In genomic region chr6:125114248-125114858, GRCh38 we compare ENCODE assay signal across 8 cellular contexts. TPM values are rescaled to one million over a fixed set of nuclear protein-coding genes. Genes with fewer than 3 reads are reported as not detected.
A peak's percentile ranks its signal among the peaks of the same experiment; 100 is the strongest.
DNase-seq lines count a peak whose midpoint lies in the region; ATAC-seq, FAIRE-seq and TF ChIP-seq lines count a peak whose summit lies in the region.

No MANE protein-coding gene starts in this region.

- ATAC-seq in HG02938 (IDR thresholded peaks at IDR 0.05; ENCODE audit: unreplicated experiment) (peak; percentile 58), GM19324 (IDR thresholded peaks at IDR 0.05; ENCODE audit: low FRiP score, unreplicated experiment) (no peak)

- TF ChIP-seq CTCF in smooth muscle cell (IDR thresholded peaks at IDR 0.05; ENCODE audit: borderline replicate concordance, insufficient read depth, poor library complexity, severe bottlenecking), result peak; percentile 90

- no peaks in the 10 kb centered on the region for H3K27me3 Mint-ChIP-seq in activated T-helper 2 cell treated with anti-CD3 and anti-CD28 coated beads, Interferon-gamma antibody, Interleukin-2, Interleukin-4, amounts not matched to agents 10 μg/mL and 5 μg/mL and 100 μg/mL, durations not matched to agents 14 hours and 24 hours and 36 hours (ENCODE audit: low read depth)

- H3K36me3 Mint-ChIP-seq in activated T-helper 2 cell treated with anti-CD3 and anti-CD28 coated beads, Interferon-gamma antibody, Interleukin-2, Interleukin-4, amounts not matched to agents 10 μg/mL and 5 μg/mL and 100 μg/mL, durations not matched to agents 14 hours and 24 hours and 36 hours (ENCODE audit: low read depth), result peaks cover 11% of the 10 kb centered on the region

- peak; percentile 71 for DNase-seq in ELR (ENCODE audit: low read depth)
- peak; percentile 85 for DNase-seq in NCI-H69 (lab: John Stamatoyannopoulos, UW)
- peak; percentile 14 for DNase-seq in activated T-helper 2 cell treated with anti-CD3 and anti-CD28 coated beads, Interferon-gamma antibody, Interleukin-2, Interleukin-4, amounts not matched to agents 10 μg/mL and 5 μg/mL and 100 μg/mL, durations not matched to agents 14 hours and 24 hours and 36 hours (ENCODE audit: low spot score)
- DNase-seq in head of caudate nucleus, result peak in 40 of 42 donors; percentile 5 to 91 (median 68)
- DNase-seq in smooth muscle cell (lab: John Stamatoyannopoulos, UW; ENCODE audit: unreplicated experiment), result no peak
- no peak for DNase-seq in GM19239 (ENCODE audit: insufficient read length, low spot score)

- no peak overlapping the region for H3K27ac ChIP-seq in smooth muscle cell (ENCODE audit: low read depth)

- no peak overlapping the region for H3K4me3 ChIP-seq in smooth muscle cell

- H3K9ac ChIP-seq in smooth muscle cell (ENCODE audit: low read depth), result no peak overlapping the region

- peaks cover 6% of the 10 kb centered on the region for H3K36me3 ChIP-seq in smooth muscle cell (ENCODE audit: low read depth)

- H3K79me2 ChIP-seq in smooth muscle cell (ENCODE audit: low read depth), result no peaks in the 10 kb centered on the region

- H3F3A ChIP-seq in smooth muscle cell (ENCODE audit: low read depth), result no peaks in the 10 kb centered on the region

- H2AFZ ChIP-seq in smooth muscle cell (ENCODE audit: low read depth), result no peak overlapping the region

- no peaks in the 10 kb centered on the region for H3K4me1 Mint-ChIP-seq in activated T-helper 2 cell treated with anti-CD3 and anti-CD28 coated beads, Interferon-gamma antibody, Interleukin-2, Interleukin-4, amounts not matched to agents 10 μg/mL and 5 μg/mL and 100 μg/mL, durations not matched to agents 14 hours and 24 hours and 36 hours (ENCODE audit: low read depth)

- WGBS in smooth muscle cell (ENCODE audit: low lambda C conversion rate), result 0% methylated on average over 1 of the region's 1 CpG

- no peak overlapping the region for H3K4me2 ChIP-seq in smooth muscle cell

- peaks cover 33% of the 10 kb centered on the region for H3K9me3 Mint-ChIP-seq in activated T-helper 2 cell treated with anti-CD3 and anti-CD28 coated beads, Interferon-gamma antibody, Interleukin-2, Interleukin-4, amounts not matched to agents 10 μg/mL and 5 μg/mL and 100 μg/mL, durations not matched to agents 14 hours and 24 hours and 36 hours

- H3K9me3 ChIP-seq in smooth muscle cell (replicated peaks; ENCODE audit: low read depth), result peaks cover 18% of the 10 kb centered on the region

- no peak overlapping the region for H3K4me3 Mint-ChIP-seq in activated T-helper 2 cell treated with anti-CD3 and anti-CD28 coated beads, Interferon-gamma antibody, Interleukin-2, Interleukin-4, amounts not matched to agents 10 μg/mL and 5 μg/mL and 100 μg/mL, durations not matched to agents 14 hours and 24 hours and 36 hours (ENCODE audit: low read depth)

- intact Hi-C loops in activated T-helper 2 cell treated with anti-CD3 and anti-CD28 coated beads, Interferon-gamma antibody, Interleukin-2, Interleukin-4, amounts not matched to agents 10 μg/mL and 5 μg/mL and 100 μg/mL, durations not matched to agents 14 hours and 24 hours and 36 hours (cut with micrococcal nuclease), result loop anchor here (1.0 to 5.0 kb wide), 2 partner anchors 244 to 1312 kb away; partner anchors contain the start of gene NKAIN2
- intact Hi-C loops in head of caudate nucleus (cut with DNase I), result loop anchor here (5.0 kb wide), 2 partner anchors 157 to 242 kb away; no protein-coding TSS in a partner anchor

- FAIRE-seq in GM19239 (lab: Jason Lieb, UNC), result no peak

- H3K27me3 ChIP-seq in smooth muscle cell (ENCODE audit: low read depth), result no peaks in the 10 kb centered on the region

- no peaks in the 10 kb centered on the region for H3K4me1 ChIP-seq in smooth muscle cell (ENCODE audit: low read depth)

- H3K27ac Mint-ChIP-seq in activated T-helper 2 cell treated with anti-CD3 and anti-CD28 coated beads, Interferon-gamma antibody, Interleukin-2, Interleukin-4, amounts not matched to agents 10 μg/mL and 5 μg/mL and 100 μg/mL, durations not matched to agents 14 hours and 24 hours and 36 hours, result no peak overlapping the region

- no peaks in the 10 kb centered on the region for H4K20me1 ChIP-seq in smooth muscle cell (ENCODE audit: low read depth)

RNA-seq across cellular contexts. Expression of gene TPD52L1, which starts 39.2 kb away (rescaled TPM):
- not detected in 2 replicates for total RNA-seq in activated T-helper 2 cell treated with anti-CD3 and anti-CD28 coated beads, Interferon-gamma antibody, Interleukin-2, Interleukin-4, amounts not matched to agents 10 μg/mL and 5 μg/mL and 100 μg/mL, durations not matched to agents 14 hours and 24 hours and 36 hours
- 44.5 and 65.8 TPM in 2 replicates for total RNA-seq in smooth muscle cell
- polyA plus RNA-seq in smooth muscle cell, result 15.3 and 38.5 TPM in 2 replicates

Comparison
In these comparisons a context has a peak if more than half of its experiments do, and no peak if none do; other contexts are left out.
1. DNase-seq: peak in ELR (single experiment), NCI-H69 (single experiment), activated T-helper 2 cell treated with anti-CD3 and anti-CD28 coated beads, Interferon-gamma antibody, Interleukin-2, Interleukin-4, amounts not matched to agents 10 μg/mL and 5 μg/mL and 100 μg/mL, durations not matched to agents 14 hours and 24 hours and 36 hours (single experiment) and head of caudate nucleus (40 of 42); none in smooth muscle cell (single experiment) and GM19239 (single experiment).
2. RNA of gene TPD52L1, which starts 39.2 kb away (total RNA-seq): 44.5 to 65.8 TPM in smooth muscle cell; not detected in activated T-helper 2 cell treated with anti-CD3 and anti-CD28 coated beads, Interferon-gamma antibody, Interleukin-2, Interleukin-4, amounts not matched to agents 10 μg/mL and 5 μg/mL and 100 μg/mL, durations not matched to agents 14 hours and 24 hours and 36 hours; every median in the first group is over 10 times any median in the second.